13 cellular contexts compared by ENCODE assay signal in the genomic region with DNA sequence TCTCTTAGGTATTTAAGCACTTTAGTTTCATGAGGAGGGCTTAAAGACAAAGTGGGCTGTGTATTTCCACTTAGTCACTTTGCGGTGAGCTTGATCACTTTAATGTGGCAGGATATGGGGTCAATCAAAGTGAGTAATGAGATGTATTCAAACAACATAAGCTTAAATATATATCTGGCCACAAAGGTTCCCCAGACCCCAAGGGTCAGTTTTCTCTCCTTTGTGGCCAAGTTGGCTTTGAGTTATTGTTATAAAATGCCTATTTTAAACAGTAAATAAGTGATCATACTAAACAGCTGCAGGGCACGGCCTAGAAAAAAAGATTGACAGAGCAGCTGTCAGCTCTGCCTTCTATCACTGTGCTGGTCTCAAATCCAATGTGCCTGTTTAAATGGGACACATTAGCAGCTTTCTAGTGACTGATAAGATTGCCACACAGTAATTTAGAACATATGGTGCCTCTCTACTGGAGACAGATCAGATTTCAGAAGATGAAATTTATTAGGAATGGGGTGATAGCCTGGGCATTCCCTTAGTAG.
DNase-seq lines count a peak whose midpoint lies in the region; ATAC-seq and TF ChIP-seq lines count a peak whose summit lies in the region.
"Had no signal": no experiment of that assay in that cellular context is flagged by ENCODE, and none has a peak within 500 bp of the region (broad histone marks: within the 10 kb centered on the region; RNA-seq: fewer than 3 reads in every experiment).

No MANE protein-coding gene starts in this region.

- H2BK20ac ChIP-seq in H9 (ENCODE audit: low read depth, low read length, poor library complexity, severe bottlenecking): no peak overlapping the region

- H3K4me3 ChIP-seq in BE2C (ENCODE audit: low read depth, low read length) (no peak overlapping the region), stomach (no peak overlapping the region)
- H3K4me3 ChIP-seq: ovary, testis had no signal

- H3K79me2 ChIP-seq in H9 (ENCODE audit: insufficient read depth, low read length): no peaks in the 10 kb centered on the region

- no peaks in the 10 kb centered on the region for H3K9me3 Mint-ChIP-seq in H9
- H3K9me3 Mint-ChIP-seq: activated CD4-positive, alpha-beta T cell treated with anti-CD3 and anti-CD28 coated beads, Interleukin-2, amount 10 ng/mL, durations not matched to agents 24 days and 14 days had no signal

- H3K79me1 ChIP-seq in H9 (ENCODE audit: insufficient read depth, low read depth, low read length, poor library complexity, severe bottlenecking): no peaks in the 10 kb centered on the region

- no peak overlapping the region for H2BK12ac ChIP-seq in H9 (ENCODE audit: insufficient read length, low read depth, low read length)

- DNase-seq in BE2C (peak; percentile 54), LHCN-M2 (ENCODE audit: low read depth) (peak; percentile 70), SW480 (ENCODE audit: low spot score) (peak; percentile 98), left kidney (ENCODE audit: low read depth, low spot score) (peak; percentile 41), cortex of kidney (lab: John Stamatoyannopoulos, UW) (no peak), H9 (no peak), T-helper 17 cell (no peak), stomach (no peak)
- DNase-seq: activated CD4-positive, alpha-beta T cell treated with anti-CD3 and anti-CD28 coated beads, Interleukin-2, amount 10 ng/mL, durations not matched to agents 24 days and 14 days; NCI-H226; ovary; testis had no signal

- H4K20me1 ChIP-seq in H9 (ENCODE audit: control insufficient read depth, insufficient read depth, insufficient read length): no peaks in the 10 kb centered on the region

- no peak overlapping the region for H2AFZ ChIP-seq in H9 (ENCODE audit: low read length)

- H3K9me3 ChIP-seq in BE2C: no peaks in the 10 kb centered on the region
- no peaks in the 10 kb centered on the region for H3K9me3 ChIP-seq in H9 (ENCODE audit: control insufficient read depth, low read depth, low read length)
- H3K9me3 ChIP-seq in T-helper 17 cell (ENCODE audit: control insufficient read depth, low read length, poor library complexity, severe bottlenecking): no peaks in the 10 kb centered on the region
- H3K9me3 ChIP-seq in stomach: no peaks in the 10 kb centered on the region
- H3K9me3 ChIP-seq: ovary, testis had no signal

- H3K4ac ChIP-seq in H9 (ENCODE audit: low read depth, low read length): no peak overlapping the region

- H2AK5ac ChIP-seq in H9 (ENCODE audit: insufficient read length, low read length): no peak overlapping the region

- H3K4me1 Mint-ChIP-seq in H9 (no peaks in the 10 kb centered on the region), T-helper 17 cell (peaks cover under 1% of the 10 kb centered on the region)
- H3K4me1 Mint-ChIP-seq: activated CD4-positive, alpha-beta T cell treated with anti-CD3 and anti-CD28 coated beads, Interleukin-2, amount 10 ng/mL, durations not matched to agents 24 days and 14 days had no signal

- H3K9ac ChIP-seq in H9 (ENCODE audit: extremely low read depth, insufficient read length, low read length): no peak overlapping the region

- H3K56ac ChIP-seq in H9 (ENCODE audit: insufficient read length, low read depth, low read length): no peak overlapping the region

- TF ChIP-seq CTCF in BE2C (IDR thresholded peaks at IDR 0.05; ENCODE audit: low read depth, low read length): no peak
- no peak for TF ChIP-seq CTCF in H9 (conservative IDR thresholded peaks at IDR 0.05)
- no peak for TF ChIP-seq CTCF in stomach (IDR thresholded peaks at IDR 0.05)

- H3K36me3 Mint-ChIP-seq in H9 (ENCODE audit: insufficient read depth in 1 of 3, low read depth in 3 of 3) (no peaks in the 10 kb centered on the region), T-helper 17 cell (ENCODE audit: low read depth) (no peaks in the 10 kb centered on the region)

- no peak overlapping the region for H4K91ac ChIP-seq in H9 (ENCODE audit: insufficient read length, low read depth, low read length)

- H3K27me3 Mint-ChIP-seq in H9 (ENCODE audit: low read depth): no peaks in the 10 kb centered on the region
- peaks cover 22% of the 10 kb centered on the region for H3K27me3 Mint-ChIP-seq in T-helper 17 cell
- H3K27me3 Mint-ChIP-seq: activated CD4-positive, alpha-beta T cell treated with anti-CD3 and anti-CD28 coated beads, Interleukin-2, amount 10 ng/mL, durations not matched to agents 24 days and 14 days had no signal

- H3K4me3 Mint-ChIP-seq in H9 (no peak overlapping the region), T-helper 17 cell (no peak overlapping the region)
- H3K4me3 Mint-ChIP-seq: activated CD4-positive, alpha-beta T cell treated with anti-CD3 and anti-CD28 coated beads, Interleukin-2, amount 10 ng/mL, durations not matched to agents 24 days and 14 days had no signal

- H3K23ac ChIP-seq in H9 (ENCODE audit: insufficient read length, low read depth, low read length): no peak overlapping the region

- TF ChIP-seq EP300 in stomach (IDR thresholded peaks at IDR 0.05): no peak

- H3K18ac ChIP-seq in H9 (ENCODE audit: insufficient read length, low read depth, low read length): no peak overlapping the region

- H3K27me3 ChIP-seq in BE2C (peaks cover 3% of the 10 kb centered on the region), H9 (ENCODE audit: insufficient read depth, low read length) (no peaks in the 10 kb centered on the region), stomach (no peaks in the 10 kb centered on the region)
- H3K27me3 ChIP-seq: ovary, testis had no signal

- no peak for TF ChIP-seq POLR2A in stomach (IDR thresholded peaks at IDR 0.05)

- H2BK5ac ChIP-seq in H9 (ENCODE audit: insufficient read length, low read length): no peak overlapping the region

- H3T11ph ChIP-seq in H9 (ENCODE audit: low read length): no peak overlapping the region

- intact Hi-C loops in stomach (cut with DNase I; ENCODE audit: low total_unique reads): no loop called here

- H4K8ac ChIP-seq in H9 (replicated peaks; ENCODE audit: insufficient read length, low read depth, low read length): no peak overlapping the region

- H4K5ac ChIP-seq in H9 (ENCODE audit: insufficient read length, low read depth, low read length): no peak overlapping the region

- H3K27ac ChIP-seq in H9 (ENCODE audit: insufficient read length, low read depth, low read length) (no peak overlapping the region), stomach (no peak overlapping the region)
- H3K27ac ChIP-seq: ovary, testis had no signal

- H3K14ac ChIP-seq in H9 (ENCODE audit: insufficient read depth, low read length): no peak overlapping the region

- H3K36me3 ChIP-seq in BE2C (no peaks in the 10 kb centered on the region), stomach (no peaks in the 10 kb centered on the region)
- H3K36me3 ChIP-seq: ovary had no signal

- no CpG with 5 or more reads among the region's 2 CpGs for WGBS in H9 (ENCODE audit: extremely low coverage, insufficient read length, low lambda C conversion rate)
- WGBS in stomach, 5 donors: 51 to 65% (median 62%) methylated on average over 2 of the region's 2 CpGs

- no peak overlapping the region for H2BK120ac ChIP-seq in H9 (ENCODE audit: low read depth, low read length, poor library complexity, severe bottlenecking)

- H3K27ac Mint-ChIP-seq in H9 (no peak overlapping the region), T-helper 17 cell (no peak overlapping the region)
- H3K27ac Mint-ChIP-seq: activated CD4-positive, alpha-beta T cell treated with anti-CD3 and anti-CD28 coated beads, Interleukin-2, amount 10 ng/mL, durations not matched to agents 24 days and 14 days had no signal

- H3K23me2 ChIP-seq in H9 (ENCODE audit: insufficient read length, low read depth, low read length, poor library complexity, severe bottlenecking): no peaks in the 10 kb centered on the region

- H3K4me2 ChIP-seq in H9 (ENCODE audit: insufficient read depth, insufficient read length, low read length): no peak overlapping the region

- peaks cover 12% of the 10 kb centered on the region for H3K4me1 ChIP-seq in BE2C
- no peaks in the 10 kb centered on the region for H3K4me1 ChIP-seq in H9 (ENCODE audit: insufficient read depth, low read length)
- H3K4me1 ChIP-seq in stomach: no peaks in the 10 kb centered on the region
- H3K4me1 ChIP-seq: testis had no signal

- no peak for ATAC-seq in T-helper 17 cell
- ATAC-seq: HCT116 had no signal

- no peak overlapping the region for H2BK15ac ChIP-seq in H9 (ENCODE audit: low read depth, low read length)

Comparison
In these comparisons a context has a peak if more than half of its experiments do, and no peak if none do; other contexts are left out.
1. DNase-seq: peak in BE2C (single experiment), LHCN-M2 (single experiment), SW480 (single experiment) and left kidney (single experiment); none in cortex of kidney (single experiment), H9 (single experiment), T-helper 17 cell (0 of 3) and stomach (single experiment).